Comparison of ENCODE assay signal across 30 cellular contexts in the genomic region with DNA sequence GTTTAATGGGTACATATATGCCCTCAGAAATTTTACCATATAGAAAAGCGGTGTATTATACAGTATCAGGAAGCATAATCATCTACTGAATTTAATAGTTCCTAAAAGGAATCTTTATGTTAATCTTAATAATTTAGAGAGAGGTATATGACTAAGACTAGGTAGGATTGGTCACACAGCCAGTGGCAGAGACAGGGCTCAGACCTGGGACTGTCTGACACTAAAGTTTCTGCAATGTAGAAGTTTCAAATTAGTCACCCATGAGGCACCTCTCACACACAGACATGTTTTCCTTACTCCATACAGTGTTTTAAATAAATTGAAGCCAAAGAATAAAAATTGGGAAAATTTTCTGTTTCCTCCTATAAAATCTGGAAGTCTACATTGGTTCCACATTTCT.
"Had no signal": no experiment of that assay in that cellular context is flagged by ENCODE, and none has a peak within 500 bp of the region (broad histone marks: within the 10 kb centered on the region; RNA-seq: fewer than 3 reads in every experiment).

No MANE protein-coding gene starts in this region.

- H3K4me3 Mint-ChIP-seq: activated naive CD4-positive, alpha-beta T cell treated with anti-CD3 and anti-CD28 coated beads, Interleukin-2, amount 50 U/mL, for 24 hours; memory B cell; naive thymus-derived CD8-positive, alpha-beta T cell; neural crest cell; stimulated activated naive CD8-positive, alpha-beta T cell treated with anti-CD3 and anti-CD28 coated beads, Interleukin-15, Interleukin-2, amounts not matched to agents 100 ng/mL and 50 ng/mL, for 24 hours; T-helper 2 cell treated with Interferon-gamma antibody and Interleukin-4, amounts not matched to agents 5 μg/mL and 100 μg/mL, for 36 hours; type B pancreatic cell had no signal

- DNase-seq: activated CD4-positive, alpha-beta T cell treated with anti-CD3 and anti-CD28 coated beads, Interleukin-2, amount 50 U/mL, for 4 hours; activated gamma-delta T cell treated with Interleukin-2 at 50 U/mL for 16 hours; adrenal gland; aorta; body of pancreas; cerebellar nuclear complex; colonic mucosa; dorsolateral prefrontal cortex; effector memory CD4-positive, alpha-beta T cell; erythroblast; head of caudate nucleus; hippocampal formation; left colon; midbrain; naive thymus-derived CD8-positive, alpha-beta T cell; nucleus accumbens; pancreas; retina; sigmoid colon; small intestine; stimulated activated CD4-positive, alpha-beta T cell treated with anti-CD3 and anti-CD28 coated beads, Interleukin-2, amount 100 ng/mL, for 24 hours; substantia nigra; T-helper 1 cell; uterus had no signal

- H3K4me1 Mint-ChIP-seq: activated naive CD4-positive, alpha-beta T cell treated with anti-CD3 and anti-CD28 coated beads, Interleukin-2, amount 50 U/mL, for 24 hours; memory B cell; neural crest cell had no signal

- ATAC-seq: body of pancreas; left colon; naive thymus-derived CD8-positive, alpha-beta T cell; pancreas had no signal

- H3K9me3 Mint-ChIP-seq: activated naive CD4-positive, alpha-beta T cell treated with anti-CD3 and anti-CD28 coated beads, Interleukin-2, amount 50 U/mL, for 24 hours; memory B cell; naive thymus-derived CD8-positive, alpha-beta T cell; neural crest cell; stimulated activated naive CD8-positive, alpha-beta T cell treated with anti-CD3 and anti-CD28 coated beads, Interleukin-15, Interleukin-2, amounts not matched to agents 100 ng/mL and 50 ng/mL, for 24 hours; T-helper 2 cell treated with Interferon-gamma antibody and Interleukin-4, amounts not matched to agents 5 μg/mL and 100 μg/mL, for 36 hours; type B pancreatic cell had no signal

- H3K27me3 Mint-ChIP-seq: activated naive CD4-positive, alpha-beta T cell treated with anti-CD3 and anti-CD28 coated beads, Interleukin-2, amount 50 U/mL, for 24 hours; memory B cell; naive thymus-derived CD8-positive, alpha-beta T cell; stimulated activated naive CD8-positive, alpha-beta T cell treated with anti-CD3 and anti-CD28 coated beads, Interleukin-15, Interleukin-2, amounts not matched to agents 100 ng/mL and 50 ng/mL, for 24 hours; type B pancreatic cell had no signal

- H3K27ac Mint-ChIP-seq: activated naive CD4-positive, alpha-beta T cell treated with anti-CD3 and anti-CD28 coated beads, Interleukin-2, amount 50 U/mL, for 24 hours; stimulated activated naive CD8-positive, alpha-beta T cell treated with anti-CD3 and anti-CD28 coated beads, Interleukin-15, Interleukin-2, amounts not matched to agents 100 ng/mL and 50 ng/mL, for 24 hours; T-helper 2 cell treated with Interferon-gamma antibody and Interleukin-4, amounts not matched to agents 5 μg/mL and 100 μg/mL, for 36 hours had no signal
